23 cellular contexts compared by ENCODE assay signal in genomic region chr9:111720170-111720569, GRCh38. TPM values are rescaled to one million over a fixed set of nuclear protein-coding genes. Genes with fewer than 3 reads are reported as not detected.
DNase-seq lines count a peak whose midpoint lies in the region; ATAC-seq and TF ChIP-seq lines count a peak whose summit lies in the region.
"Had no signal": no experiment of that assay in that cellular context is flagged by ENCODE, and none has a peak within 500 bp of the region (broad histone marks: within the 10 kb centered on the region; RNA-seq: fewer than 3 reads in every experiment).

No MANE protein-coding gene starts in this region.

- H3K4me1 Mint-ChIP-seq in HFFc6 (ENCODE audit: low read depth), result peaks cover 22% of the 10 kb centered on the region
- H3K4me1 Mint-ChIP-seq: B cell had no signal

- peak; percentile 37 for TF ChIP-seq CTCF in C4-2B (conservative IDR thresholded peaks at IDR 0.05)
- peak; percentile 43 for TF ChIP-seq CTCF in HFFc6 (IDR thresholded peaks at IDR 0.05)
- peak; percentile 27; the same call in 1 of the 2 replicates for TF ChIP-seq CTCF in RWPE1 (conservative IDR thresholded peaks at IDR 0.05; ENCODE audit: low read depth)
- peak; percentile 7 for TF ChIP-seq CTCF in fibroblast of villous mesenchyme (IDR thresholded peaks at IDR 0.05; ENCODE audit: insufficient read depth, low read depth, low read length)
- no peak for TF ChIP-seq CTCF in esophagus muscularis mucosa (IDR thresholded peaks at IDR 0.05)

- H3K27ac ChIP-seq in C4-2B, result no peak overlapping the region
- no peak overlapping the region for H3K27ac ChIP-seq in RWPE1
- no peak overlapping the region for H3K27ac ChIP-seq in esophagus muscularis mucosa (replicated peaks in 1 of 4)
- H3K27ac ChIP-seq: coronary artery, GM23248, HL-60, spleen, thyroid gland had no signal

- CTCF ChIA-PET in RWPE1 (lab: Yijun Ruan, JAX), result interaction anchor here (1.1 kb wide), 1 partner anchor 22 kb away, joined by 3 read pairs; no protein-coding TSS in a partner anchor

- intact Hi-C loops in esophagus muscularis mucosa (cut with DNase I), result no loop called here

- DNase-seq in HFFc6 (no peak), RWPE1 (ENCODE audit: low spot score) (no peak), fibroblast of villous mesenchyme (ENCODE audit: low read depth) (no peak), SW480 (ENCODE audit: low spot score) (no peak), esophagus muscularis mucosa (ENCODE audit: extremely low spot score) (no peak)
- no peak for DNase-seq in activated CD4-positive, alpha-beta T cell treated with anti-CD3 and anti-CD28 coated beads for 4 hours
- DNase-seq: activated CD4-positive, alpha-beta T cell treated with anti-CD3 and anti-CD28 coated beads, Interleukin-2, amount 10 ng/mL, durations not matched to agents 24 days and 14 days; activated CD8-positive, alpha-beta memory T cell treated with anti-CD3 and anti-CD28 coated beads, Interleukin-2, amount 50 U/mL, for 48 hours; activated gamma-delta T cell treated with Interleukin-2 at 50 U/mL for 16 hours; aorta; DMS 273 treated with DMSO at 0.1 percent for 48 hours; GM23248; NK-92 treated with Interleukin-12 subunit alpha and Interleukin-12 subunit beta, amount 100 ng/mL, for 24 hours; spleen; T1000; thyroid gland had no signal

- H3K27ac Mint-ChIP-seq in HFFc6, result no peak overlapping the region
- H3K27ac Mint-ChIP-seq: activated CD4-positive, alpha-beta T cell treated with anti-CD3 and anti-CD28 coated beads, Interleukin-2, amount 10 ng/mL, durations not matched to agents 24 days and 14 days; B cell; natural killer cell treated with Interleukin-12 subunit alpha and Interleukin-12 subunit beta and Interleukin-15 and Interleukin-18, amount 100 ng/mL, for 72 hours; progenitor cell of endocrine pancreas had no signal

- no peaks in the 10 kb centered on the region for H3K36me3 ChIP-seq in esophagus muscularis mucosa
- H3K36me3 ChIP-seq: spleen, thyroid gland had no signal

- no peaks in the 10 kb centered on the region; the same call in 1 of the 2 replicates for H3K27me3 Mint-ChIP-seq in HFFc6 (ENCODE audit: insufficient read depth)
- H3K27me3 Mint-ChIP-seq: activated CD4-positive, alpha-beta T cell treated with anti-CD3 and anti-CD28 coated beads, Interleukin-2, amount 10 ng/mL, durations not matched to agents 24 days and 14 days; B cell; natural killer cell treated with Interleukin-12 subunit alpha and Interleukin-12 subunit beta and Interleukin-15 and Interleukin-18, amount 100 ng/mL, for 72 hours; progenitor cell of endocrine pancreas had no signal

- H3K9me3 ChIP-seq in esophagus muscularis mucosa, result no peaks in the 10 kb centered on the region
- H3K9me3 ChIP-seq: spleen, thyroid gland had no signal

- TF ChIP-seq EP300 in esophagus muscularis mucosa (IDR thresholded peaks at IDR 0.05), result no peak

- H3K9me3 Mint-ChIP-seq in HFFc6, result no peaks in the 10 kb centered on the region
- H3K9me3 Mint-ChIP-seq: activated CD4-positive, alpha-beta T cell treated with anti-CD3 and anti-CD28 coated beads, Interleukin-2, amount 10 ng/mL, durations not matched to agents 24 days and 14 days; natural killer cell treated with Interleukin-12 subunit alpha and Interleukin-12 subunit beta and Interleukin-15 and Interleukin-18, amount 100 ng/mL, for 72 hours had no signal

- POLR2A ChIA-PET in RWPE1 (lab: Yijun Ruan, JAX; ENCODE audit: low non-redundant PET), result no interaction called here

- H3K4me3 ChIP-seq in fibroblast of villous mesenchyme (ENCODE audit: low read depth, low read length) (no peak overlapping the region), esophagus muscularis mucosa (no peak overlapping the region)
- H3K4me3 ChIP-seq: coronary artery, GM23248, spleen, thyroid gland had no signal

- no peaks in the 10 kb centered on the region for H3K27me3 ChIP-seq in esophagus muscularis mucosa
- H3K27me3 ChIP-seq: spleen, thyroid gland had no signal

- no peak for ATAC-seq in HG03457 (IDR thresholded peaks at IDR 0.05; ENCODE audit: unreplicated experiment)
- ATAC-seq: natural killer cell treated with Interleukin-12 subunit alpha and Interleukin-12 subunit beta and Interleukin-15 and Interleukin-18, amount 100 ng/mL, for 72 hours had no signal

- no peaks in the 10 kb centered on the region for H3K4me1 ChIP-seq in esophagus muscularis mucosa
- H3K4me1 ChIP-seq: spleen, thyroid gland had no signal

- TF ChIP-seq POLR2A in esophagus muscularis mucosa (IDR thresholded peaks at IDR 0.05; ENCODE audit: low read depth), result no peak

- H3K4me3 Mint-ChIP-seq in HFFc6, result no peak overlapping the region
- H3K4me3 Mint-ChIP-seq: activated CD4-positive, alpha-beta T cell treated with anti-CD3 and anti-CD28 coated beads, Interleukin-2, amount 10 ng/mL, durations not matched to agents 24 days and 14 days; B cell; natural killer cell treated with Interleukin-12 subunit alpha and Interleukin-12 subunit beta and Interleukin-15 and Interleukin-18, amount 100 ng/mL, for 72 hours had no signal

- no peaks in the 10 kb centered on the region for H3K36me3 Mint-ChIP-seq in HFFc6 (ENCODE audit: low read depth)
- H3K36me3 Mint-ChIP-seq: natural killer cell treated with Interleukin-12 subunit alpha and Interleukin-12 subunit beta and Interleukin-15 and Interleukin-18, amount 100 ng/mL, for 72 hours had no signal

RNA-seq across cellular contexts. Expression of gene GNG10, which starts 58.8 kb away (rescaled TPM):
- total RNA-seq in HFFc6 (2021; fragmentation: NEBNext Ultra II Directional; extraction: Animal tissue kit (Norgen Biotek cat#: 25700)), result 10 to 100 TPM; 60.5 to 72.7 (median 66.0) TPM
- total RNA-seq in fibroblast of villous mesenchyme, result 82.8 and 108 TPM in 2 replicates
- 10 to 100 TPM; 28.4 to 94.3 (median 66.1) TPM for total RNA-seq in esophagus muscularis mucosa

Comparison
In these comparisons a context has a peak if more than half of its experiments do, and no peak if none do; other contexts are left out.
1. CTCF ChIP-seq: peak in C4-2B (single experiment), HFFc6 (single experiment), RWPE1 (single experiment) and fibroblast of villous mesenchyme (single experiment); none in esophagus muscularis mucosa (0 of 3).